ENCODE assay signal across 22 cellular contexts in genomic region chr2:48900321-48901014, GRCh38.
DNase-seq lines count a peak whose midpoint lies in the region; ATAC-seq and TF ChIP-seq lines count a peak whose summit lies in the region.
"Had no signal": no experiment of that assay in that cellular context is flagged by ENCODE, and none has a peak within 500 bp of the region (broad histone marks: within the 10 kb centered on the region; RNA-seq: fewer than 3 reads in every experiment).

No MANE protein-coding gene starts in this region.

- DNase-seq in HS-5 (ENCODE audit: low read depth): peak; percentile 49
- no peak for DNase-seq in WTC11 (ENCODE audit: low spot score)
- DNase-seq in inferior parietal cortex (ENCODE audit: extremely low spot score): peak; percentile 50
- peak; percentile 35 for DNase-seq in stromal cell of bone marrow (ENCODE audit: low read depth)
- DNase-seq in activated effector memory CD4-positive, alpha-beta T cell treated with Interleukin-2 at 50 U/mL for 16 hours: no peak
- DNase-seq in mesenteric fat pad (ENCODE audit: low spot score): no peak
- DNase-seq: activated CD8-positive, alpha-beta T cell treated with anti-CD3 and anti-CD28 coated beads, Interleukin-2, amount 10 ng/mL, durations not matched to agents 7 days and 5 days; activated effector memory CD4-positive, alpha-beta T cell treated with anti-CD3 and anti-CD28 coated beads, Interleukin-2, amount 50 U/mL, for 16 hours; body of pancreas; CD8-positive, alpha-beta memory T cell; Karpas-422; left colon; naive thymus-derived CD4-positive, alpha-beta T cell; NCI-H1930; NK-92 treated with Interleukin-12 subunit alpha and Interleukin-12 subunit beta, amount 100 ng/mL, for 24 hours; right cardiac atrium; SHP77; stimulated activated CD4-positive, alpha-beta T cell treated with anti-CD3 and anti-CD28 coated beads, Interleukin-4, amount 100 ng/mL, for 1 hour; T-helper 9 cell; uterus had no signal

- H3K27ac Mint-ChIP-seq in WTC11: no peak overlapping the region
- H3K27ac Mint-ChIP-seq: activated CD8-positive, alpha-beta T cell treated with anti-CD3 and anti-CD28 coated beads, Interleukin-2, amount 10 ng/mL, durations not matched to agents 7 days and 5 days; CD8-positive, alpha-beta memory T cell; naive thymus-derived CD4-positive, alpha-beta T cell; stimulated activated memory B cell treated with anti-CD40 and anti-IgM and Interleukin-4, amounts not matched to agents 10 μg/mL and 1 μg/mL and 100 μg/mL, for 72 hours had no signal

- POLR2A ChIA-PET in WTC11 (lab: Charles Lee): no interaction called here

- H3K4me3 Mint-ChIP-seq in WTC11: no peak overlapping the region
- H3K4me3 Mint-ChIP-seq: activated CD8-positive, alpha-beta T cell treated with anti-CD3 and anti-CD28 coated beads, Interleukin-2, amount 10 ng/mL, durations not matched to agents 7 days and 5 days; CD8-positive, alpha-beta memory T cell; naive thymus-derived CD4-positive, alpha-beta T cell; stimulated activated memory B cell treated with anti-CD40 and anti-IgM and Interleukin-4, amounts not matched to agents 10 μg/mL and 1 μg/mL and 100 μg/mL, for 72 hours had no signal

- TF ChIP-seq CTCF in WTC11 (IDR thresholded peaks at IDR 0.05): no peak

- CTCF ChIA-PET in WTC11 (lab: Charles Lee): no interaction called here

- no peaks in the 10 kb centered on the region for H3K36me3 Mint-ChIP-seq in WTC11
- H3K36me3 Mint-ChIP-seq: CD8-positive, alpha-beta memory T cell; naive thymus-derived CD4-positive, alpha-beta T cell; stimulated activated memory B cell treated with anti-CD40 and anti-IgM and Interleukin-4, amounts not matched to agents 10 μg/mL and 1 μg/mL and 100 μg/mL, for 72 hours had no signal

- H3K4me1 Mint-ChIP-seq in WTC11: no peaks in the 10 kb centered on the region
- H3K4me1 Mint-ChIP-seq: CD8-positive, alpha-beta memory T cell; naive thymus-derived CD4-positive, alpha-beta T cell; stimulated activated memory B cell treated with anti-CD40 and anti-IgM and Interleukin-4, amounts not matched to agents 10 μg/mL and 1 μg/mL and 100 μg/mL, for 72 hours had no signal

- peaks cover 3% of the 10 kb centered on the region; the same call in 1 of the 2 replicates for H3K9me3 Mint-ChIP-seq in WTC11
- H3K9me3 Mint-ChIP-seq: stimulated activated memory B cell treated with anti-CD40 and anti-IgM and Interleukin-4, amounts not matched to agents 10 μg/mL and 1 μg/mL and 100 μg/mL, for 72 hours had no signal

- ATAC-seq in WTC11: peak; percentile 36; the same call in 1 of the 2 replicates
- no peak for ATAC-seq in HG03280 (IDR thresholded peaks at IDR 0.05; ENCODE audit: unreplicated experiment)
- ATAC-seq: activated CD8-positive, alpha-beta T cell treated with anti-CD3 and anti-CD28 coated beads, Interleukin-2, amount 10 ng/mL, durations not matched to agents 7 days and 5 days; body of pancreas; left colon; naive thymus-derived CD4-positive, alpha-beta T cell; right cardiac atrium; stimulated activated memory B cell treated with anti-CD40 and anti-IgM and Interleukin-4, amounts not matched to agents 10 μg/mL and 1 μg/mL and 100 μg/mL, for 72 hours had no signal

- no peaks in the 10 kb centered on the region for H3K27me3 Mint-ChIP-seq in WTC11 (ENCODE audit: low read depth)

TF ChIP-seq in WTC11, 78 proteins besides CTCF, POLR2A, EP300 and RAD21 (continues in another document):
- TF ChIP-seq TEAD4 (CRISPR knock-in tag; IDR thresholded peaks at IDR 0.05) (no peak), AFF4 (CRISPR knock-in tag; IDR thresholded peaks at IDR 0.05; ENCODE audit: borderline replicate concordance) (no peak), USF2 (CRISPR knock-in tag; IDR thresholded peaks at IDR 0.05) (no peak), FOXJ3 (CRISPR knock-in tag; IDR thresholded peaks at IDR 0.05; ENCODE audit: borderline replicate concordance) (no peak), FOXP4 (CRISPR knock-in tag; IDR thresholded peaks at IDR 0.05) (no peak), MYBL2 (CRISPR knock-in tag; IDR thresholded peaks at IDR 0.05) (no peak), NR3C1 (CRISPR knock-in tag; conservative IDR thresholded peaks at IDR 0.05; ENCODE audit: low read depth) (no peak), CDX4 (CRISPR knock-in tag; IDR thresholded peaks at IDR 0.05; ENCODE audit: borderline replicate concordance) (no peak), SMAD3 (CRISPR knock-in tag; IDR thresholded peaks at IDR 0.05; ENCODE audit: borderline replicate concordance) (no peak), ZNF671 (CRISPR knock-in tag; IDR thresholded peaks at IDR 0.05) (no peak), ZNF423 (CRISPR knock-in tag; IDR thresholded peaks at IDR 0.05) (no peak), E2F1 (CRISPR knock-in tag; IDR thresholded peaks at IDR 0.05) (no peak), E2F4 (CRISPR knock-in tag; IDR thresholded peaks at IDR 0.05; ENCODE audit: borderline replicate concordance, low read depth) (no peak), JUN (CRISPR knock-in tag; IDR thresholded peaks at IDR 0.05) (no peak)

Comparison
In these comparisons a context has a peak if more than half of its experiments do, and no peak if none do; other contexts are left out.
1. DNase-seq: peak in HS-5 (single experiment), inferior parietal cortex (single experiment) and stromal cell of bone marrow (single experiment); none in WTC11 (single experiment), activated effector memory CD4-positive, alpha-beta T cell treated with Interleukin-2 at 50 U/mL for 16 hours (single experiment) and mesenteric fat pad (single experiment).